Comparison of ENCODE assay signal across 9 cellular contexts in genomic region chr2:47301277-47301618, GRCh38.
DNase-seq lines count a peak whose midpoint lies in the region; ATAC-seq and TF ChIP-seq lines count a peak whose summit lies in the region.
"Had no signal": no experiment of that assay in that cellular context is flagged by ENCODE, and none has a peak within 500 bp of the region (broad histone marks: within the 10 kb centered on the region; RNA-seq: fewer than 3 reads in every experiment).

No MANE protein-coding gene starts in this region.

- peak overlapping the region; percentile 81 for H3K27ac ChIP-seq in psoas muscle

- H3K27me3 ChIP-seq in psoas muscle (ENCODE audit: insufficient read depth in 3 of 3, low read length in 2 of 3) = no peaks in the 10 kb centered on the region

- intact Hi-C loops in psoas muscle (cut with DNase I) (no loop called here), posterior cingulate gyrus (cut with DNase I) (no loop called here)

- TF ChIP-seq CTCF in psoas muscle (IDR thresholded peaks at IDR 0.05) (no peak), GM10266 (IDR thresholded peaks at IDR 0.05; ENCODE audit: control insufficient read depth, insufficient read depth, low read depth, missing control alignments) (no peak)

- whole genome bisulfite sequencing in psoas muscle, 3 donors = 79 to 81% (median 80%) methylated on average over 3 of the region's 3 CpGs

- no peak overlapping the region for H3K4me3 ChIP-seq in psoas muscle

- no peak for DNase-seq in psoas muscle
- no peak for DNase-seq in mesenteric fat pad (ENCODE audit: low spot score)
- no peak for DNase-seq in posterior cingulate gyrus
- no peak for DNase-seq in GM10266 (ENCODE audit: extremely low spot score)
- no peak for DNase-seq in NK-92 treated with Interleukin-12 subunit alpha and Interleukin-12 subunit beta, amount 100 ng/mL, for 24 hours (lab: John Stamatoyannopoulos, UW)

- peaks cover 28% of the 10 kb centered on the region for H3K4me1 ChIP-seq in psoas muscle

- no peaks in the 10 kb centered on the region for H3K9me3 ChIP-seq in psoas muscle

- H3K36me3 ChIP-seq in psoas muscle (ENCODE audit: insufficient read depth in 1 of 2, low read depth in 1 of 2) = no peaks in the 10 kb centered on the region

- ATAC-seq in GM18867 (IDR thresholded peaks at IDR 0.05; ENCODE audit: unreplicated experiment) (peak; percentile 70), GM21723 (IDR thresholded peaks at IDR 0.05; ENCODE audit: unreplicated experiment) (peak; percentile 82), HG03432 (IDR thresholded peaks at IDR 0.05; ENCODE audit: unreplicated experiment) (peak; percentile 80), psoas muscle (no peak)
- ATAC-seq: T-cell had no signal

Comparison
In these comparisons a context has a peak if more than half of its experiments do, and no peak if none do; other contexts are left out.
1. ATAC-seq: peak in GM18867 (single experiment), GM21723 (single experiment) and HG03432 (single experiment); none in psoas muscle (0 of 4).